Comparison of ENCODE assay signal across 11 cellular contexts in genomic region chr18:51621103-51621969, GRCh38.
DNase-seq lines count a peak whose midpoint lies in the region; ATAC-seq and TF ChIP-seq lines count a peak whose summit lies in the region.
"Had no signal": no experiment of that assay in that cellular context is flagged by ENCODE, and none has a peak within 500 bp of the region (broad histone marks: within the 10 kb centered on the region; RNA-seq: fewer than 3 reads in every experiment).

No MANE protein-coding gene starts in this region.

- H3K27me3 ChIP-seq in H7 (ENCODE audit: control insufficient read depth, insufficient read depth, low read length) (no peaks in the 10 kb centered on the region; the same call in 1 of the 2 replicates), WERI-Rb-1 (ENCODE audit: insufficient read depth, low read depth, severe bottlenecking) (no peaks in the 10 kb centered on the region), gastroesophageal sphincter (peaks cover 18% of the 10 kb centered on the region), psoas muscle (ENCODE audit: insufficient read depth in 3 of 3, low read length in 2 of 3) (peaks cover 0 to 11% (median 2%) of the 10 kb centered on the region in 3 donors)

- H3K27ac ChIP-seq in WERI-Rb-1 = no peak overlapping the region
- no peak overlapping the region for H3K27ac ChIP-seq in gastroesophageal sphincter
- no peak overlapping the region for H3K27ac ChIP-seq in psoas muscle

- ATAC-seq in gastroesophageal sphincter = no peak
- ATAC-seq in psoas muscle = no peak
- no peak for ATAC-seq in effector memory CD8-positive, alpha-beta T cell (replicated peaks)
- ATAC-seq: CD8-positive, alpha-beta T cell; stimulated activated effector memory CD8-positive, alpha-beta T cell treated with anti-CD3 and anti-CD28 coated beads, Interleukin-12 subunit alpha, Interleukin-12 subunit beta, amount 100 ng/mL, for 72 hours had no signal

- TF ChIP-seq POLR2A in gastroesophageal sphincter (IDR thresholded peaks at IDR 0.05) = no peak

- no peaks in the 10 kb centered on the region for H3K9me3 ChIP-seq in WERI-Rb-1 (ENCODE audit: severe bottlenecking)
- H3K9me3 ChIP-seq in gastroesophageal sphincter = no peaks in the 10 kb centered on the region
- H3K9me3 ChIP-seq in psoas muscle = no peaks in the 10 kb centered on the region

- no peak overlapping the region for H3K4me3 Mint-ChIP-seq in effector memory CD8-positive, alpha-beta T cell
- H3K4me3 Mint-ChIP-seq: activated naive CD8-positive, alpha-beta T cell; CD8-positive, alpha-beta T cell; stimulated activated effector memory CD8-positive, alpha-beta T cell treated with anti-CD3 and anti-CD28 coated beads, Interleukin-12 subunit alpha, Interleukin-12 subunit beta, amount 100 ng/mL, for 72 hours had no signal

- no peaks in the 10 kb centered on the region for H3K36me3 ChIP-seq in H7 (replicated peaks; ENCODE audit: control insufficient read depth, insufficient read depth, low read length)
- no peaks in the 10 kb centered on the region for H3K36me3 ChIP-seq in WERI-Rb-1
- H3K36me3 ChIP-seq in gastroesophageal sphincter = no peaks in the 10 kb centered on the region
- H3K36me3 ChIP-seq in psoas muscle (ENCODE audit: insufficient read depth in 1 of 2, low read depth in 1 of 2) = no peaks in the 10 kb centered on the region

- TF ChIP-seq CTCF in WERI-Rb-1 (IDR thresholded peaks at IDR 0.05; ENCODE audit: low read depth, low read length) (peak; percentile 92), gastroesophageal sphincter (IDR thresholded peaks at IDR 0.05) (peak; percentile 38 to 69 (median 45)), psoas muscle (IDR thresholded peaks at IDR 0.05) (peak; percentile 63)

- peaks cover 0 to 2% of the 10 kb centered on the region in 2 donors for H3K9me3 Mint-ChIP-seq in effector memory CD8-positive, alpha-beta T cell
- H3K9me3 Mint-ChIP-seq: CD8-positive, alpha-beta T cell; stimulated activated effector memory CD8-positive, alpha-beta T cell treated with anti-CD3 and anti-CD28 coated beads, Interleukin-12 subunit alpha, Interleukin-12 subunit beta, amount 100 ng/mL, for 72 hours had no signal

- H3K4me1 ChIP-seq in gastroesophageal sphincter (no peaks in the 10 kb centered on the region), psoas muscle (no peaks in the 10 kb centered on the region)

- H3K4me3 ChIP-seq in H7 (ENCODE audit: insufficient read depth, low read depth, low read length) = no peak overlapping the region
- H3K4me3 ChIP-seq in WERI-Rb-1 (ENCODE audit: low read depth, low read length) = no peak overlapping the region
- no peak overlapping the region for H3K4me3 ChIP-seq in gastroesophageal sphincter
- H3K4me3 ChIP-seq in psoas muscle = peak overlapping the region; percentile 43

- no peak overlapping the region for H3K27ac Mint-ChIP-seq in effector memory CD8-positive, alpha-beta T cell
- H3K27ac Mint-ChIP-seq: activated naive CD8-positive, alpha-beta T cell; CD8-positive, alpha-beta T cell; stimulated activated effector memory CD8-positive, alpha-beta T cell treated with anti-CD3 and anti-CD28 coated beads, Interleukin-12 subunit alpha, Interleukin-12 subunit beta, amount 100 ng/mL, for 72 hours had no signal

- intact Hi-C loops in psoas muscle (cut with DNase I) = loop anchor here in 1 of 2 donors (5.0 kb wide), 1 partner anchor 514 kb away; no protein-coding TSS in a partner anchor

- DNase-seq in NCI-H2196 (lab: John Stamatoyannopoulos, UW; ENCODE audit: unreplicated experiment) (peak; percentile 54), NCI-H2196 treated with DMSO at 0.1 percent for 48 hours (lab: John Stamatoyannopoulos, UW; ENCODE audit: unreplicated experiment) (no peak), H7 (peak; percentile 60), NCI-H1930 (lab: John Stamatoyannopoulos, UW) (peak; percentile 67 to 71), WERI-Rb-1 (peak; percentile 84), psoas muscle (no peak)
- DNase-seq in effector memory CD8-positive, alpha-beta T cell = no peak

- H3K36me3 Mint-ChIP-seq in effector memory CD8-positive, alpha-beta T cell (ENCODE audit: insufficient read depth) = no peaks in the 10 kb centered on the region
- H3K36me3 Mint-ChIP-seq: activated naive CD8-positive, alpha-beta T cell; CD8-positive, alpha-beta T cell; stimulated activated effector memory CD8-positive, alpha-beta T cell treated with anti-CD3 and anti-CD28 coated beads, Interleukin-12 subunit alpha, Interleukin-12 subunit beta, amount 100 ng/mL, for 72 hours had no signal

- peaks cover 14 to 43% of the 10 kb centered on the region in 2 donors for H3K27me3 Mint-ChIP-seq in effector memory CD8-positive, alpha-beta T cell

- 42 to 59% methylated on average over 13 to 16 of the region's 16 CpGs for WGBS in gastroesophageal sphincter (ENCODE audit: low coverage in 1 of 2), 2 donors
- WGBS in psoas muscle, 3 donors = 27 to 33% (median 31%) methylated on average over 16 of the region's 16 CpGs

- no peak for TF ChIP-seq EP300 in gastroesophageal sphincter (IDR thresholded peaks at IDR 0.05)

- no peaks in the 10 kb centered on the region for H3K4me1 Mint-ChIP-seq in effector memory CD8-positive, alpha-beta T cell (ENCODE audit: low read depth in 2 of 2)
- H3K4me1 Mint-ChIP-seq: stimulated activated effector memory CD8-positive, alpha-beta T cell treated with anti-CD3 and anti-CD28 coated beads, Interleukin-12 subunit alpha, Interleukin-12 subunit beta, amount 100 ng/mL, for 72 hours had no signal

Comparison
In these comparisons a context has a peak if more than half of its experiments do, and no peak if none do; other contexts are left out.
1. DNase-seq: peak in NCI-H2196 (single experiment), H7 (single experiment), NCI-H1930 (2 of 2) and WERI-Rb-1 (single experiment); none in NCI-H2196 treated with DMSO at 0.1 percent for 48 hours (single experiment), psoas muscle (0 of 2) and effector memory CD8-positive, alpha-beta T cell (0 of 3).
2. Peak in every context shown above with its lines, with median percentiles within 50 percentile points of each other: CTCF ChIP-seq.